In the genomic region with DNA sequence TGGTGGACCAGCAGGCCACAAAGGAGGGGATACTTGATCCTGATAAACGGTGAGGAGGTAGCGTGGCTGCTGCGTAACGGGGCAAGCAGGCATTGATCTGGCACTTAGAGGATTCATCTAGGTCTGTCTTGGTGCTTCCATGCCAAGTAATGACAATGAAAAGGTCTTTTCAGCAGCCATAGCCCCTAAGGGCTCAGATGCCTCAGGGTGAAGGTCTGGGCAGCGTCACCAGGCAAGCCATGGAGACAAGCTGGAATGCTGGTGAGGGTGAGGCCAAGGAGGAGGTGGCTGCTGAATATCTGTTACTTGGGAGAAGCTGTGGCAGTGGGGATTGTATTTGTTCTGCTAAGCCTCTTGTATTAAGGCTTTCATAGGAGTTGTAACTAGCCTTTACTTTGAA, we compare ENCODE assay signal across 21 cellular contexts. TPM values are rescaled to one million over a fixed set of nuclear protein-coding genes. Genes with fewer than 3 reads are reported as not detected.
DNase-seq lines count a peak whose midpoint lies in the region; ATAC-seq, FAIRE-seq and TF ChIP-seq lines count a peak whose summit lies in the region.
"Had no signal": no experiment of that assay in that cellular context is flagged by ENCODE, and none has a peak within 500 bp of the region (broad histone marks: within the 10 kb centered on the region; RNA-seq: fewer than 3 reads in every experiment).

No MANE protein-coding gene starts in this region.

- H4K8ac ChIP-seq in H9 (replicated peaks; ENCODE audit: insufficient read length, low read depth, low read length) = no peak overlapping the region

- FAIRE-seq in bronchial epithelial cell (lab: Jason Lieb, UNC) = peak; percentile 66
- FAIRE-seq: GM12878, GM19239, H1 had no signal

- H2AFZ ChIP-seq in osteoblast (ENCODE audit: low read length) (no peak overlapping the region), H9 (ENCODE audit: low read length) (no peak overlapping the region)
- H2AFZ ChIP-seq: GM23248 had no signal

- peaks cover 2% of the 10 kb centered on the region for H3K36me3 ChIP-seq in bronchial epithelial cell (ENCODE audit: control insufficient read depth, insufficient read depth, low read length)
- H3K36me3 ChIP-seq in osteoblast (ENCODE audit: insufficient read depth, low read length) = no peaks in the 10 kb centered on the region
- no peaks in the 10 kb centered on the region for H3K36me3 ChIP-seq in aorta (ENCODE audit: control insufficient read depth in 1 of 2, insufficient read depth in 2 of 2, low read length in 1 of 2)
- no peaks in the 10 kb centered on the region for H3K36me3 ChIP-seq in CD8-positive, alpha-beta T cell (ENCODE audit: insufficient read depth, low read length)
- H3K36me3 ChIP-seq: HAP-1 had no signal

- no peak overlapping the region for H2BK20ac ChIP-seq in H9 (ENCODE audit: low read depth, low read length, poor library complexity, severe bottlenecking)

- H3K18ac ChIP-seq in H9 (ENCODE audit: insufficient read length, low read depth, low read length) = no peak overlapping the region

- no peaks in the 10 kb centered on the region for H3K79me1 ChIP-seq in H9 (ENCODE audit: insufficient read depth, low read depth, low read length, poor library complexity, severe bottlenecking)

- H2BK120ac ChIP-seq in H9 (ENCODE audit: low read depth, low read length, poor library complexity, severe bottlenecking) = no peak overlapping the region

- no peak overlapping the region for H3K9ac ChIP-seq in H9 (ENCODE audit: extremely low read depth, insufficient read length, low read length)
- H3K9ac ChIP-seq: GM23248 had no signal

- no peaks in the 10 kb centered on the region for H3K9me3 Mint-ChIP-seq in H9
- H3K9me3 Mint-ChIP-seq in CD8-positive, alpha-beta T cell = no peaks in the 10 kb centered on the region
- H3K9me3 Mint-ChIP-seq: CD4-positive, alpha-beta memory T cell; HFFc6 had no signal

- H3K4me3 ChIP-seq in bronchial epithelial cell (ENCODE audit: low read depth, low read length) = no peak overlapping the region
- no peak overlapping the region for H3K4me3 ChIP-seq in osteoblast (ENCODE audit: insufficient read depth, low read length)
- no peak overlapping the region for H3K4me3 ChIP-seq in aorta (ENCODE audit: low read length in 2 of 2)
- no peak overlapping the region for H3K4me3 ChIP-seq in CD8-positive, alpha-beta T cell (ENCODE audit: low read depth, low read length)
- H3K4me3 ChIP-seq: GM12878, GM23248, HAP-1 had no signal

- peaks cover 22% of the 10 kb centered on the region for H3K27me3 Mint-ChIP-seq in H9 (ENCODE audit: low read depth)
- H3K27me3 Mint-ChIP-seq in CD8-positive, alpha-beta T cell (ENCODE audit: low read depth) = no peaks in the 10 kb centered on the region
- H3K27me3 Mint-ChIP-seq: CD4-positive, alpha-beta memory T cell had no signal

- no peaks in the 10 kb centered on the region for H4K20me1 ChIP-seq in osteoblast (ENCODE audit: insufficient read depth, low read length)
- H4K20me1 ChIP-seq in H9 (ENCODE audit: control insufficient read depth, insufficient read depth, insufficient read length) = no peaks in the 10 kb centered on the region

- no peak overlapping the region for H3T11ph ChIP-seq in H9 (ENCODE audit: low read length)

- no peak for ATAC-seq in aorta (ENCODE audit: low FRiP score)
- no peak for ATAC-seq in CD8-positive, alpha-beta T cell
- ATAC-seq: GM12878 had no signal

- no peak overlapping the region for H3K56ac ChIP-seq in H9 (ENCODE audit: insufficient read length, low read depth, low read length)

- H4K91ac ChIP-seq in H9 (ENCODE audit: insufficient read length, low read depth, low read length) = no peak overlapping the region

- H3K27me3 ChIP-seq in bronchial epithelial cell (ENCODE audit: control insufficient read depth, insufficient read depth, low read length) (no peaks in the 10 kb centered on the region), osteoblast (ENCODE audit: insufficient read depth, low read length) (peaks cover 3% of the 10 kb centered on the region), aorta (ENCODE audit: control insufficient read depth in 1 of 2, insufficient read depth in 2 of 2, low read length in 1 of 2) (no peaks in the 10 kb centered on the region), H9 (ENCODE audit: insufficient read depth, low read length) (no peaks in the 10 kb centered on the region)
- no peaks in the 10 kb centered on the region for H3K27me3 ChIP-seq in CD8-positive, alpha-beta T cell (ENCODE audit: insufficient read depth, low read length)

- no peak overlapping the region for H3K23ac ChIP-seq in H9 (ENCODE audit: insufficient read length, low read depth, low read length)

- H3K23me2 ChIP-seq in H9 (ENCODE audit: insufficient read length, low read depth, low read length, poor library complexity, severe bottlenecking) = no peaks in the 10 kb centered on the region

- H3K9me3 ChIP-seq in osteoblast (ENCODE audit: low read depth, low read length) (no peaks in the 10 kb centered on the region), aorta (ENCODE audit: control insufficient read depth, low read length) (no peaks in the 10 kb centered on the region), H9 (ENCODE audit: control insufficient read depth, low read depth, low read length) (no peaks in the 10 kb centered on the region)
- H3K9me3 ChIP-seq in CD8-positive, alpha-beta T cell (ENCODE audit: low read length) = no peaks in the 10 kb centered on the region
- H3K9me3 ChIP-seq: Caco-2, HAP-1 had no signal

- peaks cover 4% of the 10 kb centered on the region for H3K79me2 ChIP-seq in osteoblast (ENCODE audit: insufficient read depth, low read length)
- no peaks in the 10 kb centered on the region for H3K79me2 ChIP-seq in H9 (ENCODE audit: insufficient read depth, low read length)

- H3K4me1 ChIP-seq in osteoblast (ENCODE audit: insufficient read depth, low read length) (peaks cover 7% of the 10 kb centered on the region), aorta (ENCODE audit: control insufficient read depth in 1 of 2, insufficient read depth in 2 of 2, low read length in 2 of 2) (no peaks in the 10 kb centered on the region), H9 (ENCODE audit: insufficient read depth, low read length) (no peaks in the 10 kb centered on the region; the same call in 1 of the 2 replicates)
- peaks cover 7% of the 10 kb centered on the region for H3K4me1 ChIP-seq in CD8-positive, alpha-beta T cell (ENCODE audit: insufficient read depth, low read length)

- H3K4me3 Mint-ChIP-seq in H9 = no peak overlapping the region; a peak in 1 of 5 replicates
- H3K4me3 Mint-ChIP-seq in CD8-positive, alpha-beta T cell = no peak overlapping the region
- H3K4me3 Mint-ChIP-seq: CD4-positive, alpha-beta memory T cell; HFFc6 had no signal

- H3K4me1 Mint-ChIP-seq in H9 = peaks cover 14 to 16% of the 10 kb centered on the region in 2 experiments
- peaks cover 9% of the 10 kb centered on the region for H3K4me1 Mint-ChIP-seq in CD8-positive, alpha-beta T cell (ENCODE audit: low read depth)

- intact Hi-C loops in aorta (cut with DNase I) = no loop called here
- intact Hi-C loops in CD8-positive, alpha-beta T cell (cut with DNase I, micrococcal nuclease) = no loop called here

- H3K27ac ChIP-seq in osteoblast (ENCODE audit: low read depth, low read length) (no peak overlapping the region), aorta (ENCODE audit: low read depth in 1 of 2, low read length in 2 of 2) (no peak overlapping the region), H9 (ENCODE audit: insufficient read length, low read depth, low read length) (no peak overlapping the region)
- H3K27ac ChIP-seq in CD8-positive, alpha-beta T cell (ENCODE audit: low read depth, low read length) = no peak overlapping the region
- H3K27ac ChIP-seq: GM23248 had no signal

- no peak overlapping the region for H2BK15ac ChIP-seq in H9 (ENCODE audit: low read depth, low read length)

- no peak overlapping the region for H4K5ac ChIP-seq in H9 (ENCODE audit: insufficient read length, low read depth, low read length)

- no peak overlapping the region for H2BK12ac ChIP-seq in H9 (ENCODE audit: insufficient read length, low read depth, low read length)

- H3K27ac Mint-ChIP-seq in H9 = peak overlapping the region in 1 of 3 experiments; percentile 49; a peak in 1 of 7 replicates
- no peak overlapping the region for H3K27ac Mint-ChIP-seq in CD8-positive, alpha-beta T cell
- H3K27ac Mint-ChIP-seq: CD4-positive, alpha-beta memory T cell; HFFc6 had no signal

- CTCF ChIA-PET in CD8-positive, alpha-beta T cell (lab: Charles Lee) = interaction anchor here (0.6 to 1.2 kb wide), 2 partner anchors 25 to 32 kb away, joined by 3 to 4 read pairs; partner anchors contain the start of gene SYCE3

- no peak overlapping the region for H3K4ac ChIP-seq in H9 (ENCODE audit: low read depth, low read length)

- H2BK5ac ChIP-seq in H9 (ENCODE audit: insufficient read length, low read length) = no peak overlapping the region

- POLR2A ChIA-PET in CD8-positive, alpha-beta T cell (lab: Charles Lee) = no interaction called here

- TF ChIP-seq CTCF in bronchial epithelial cell (IDR thresholded peaks at IDR 0.05; ENCODE audit: insufficient read depth, low read length, severe bottlenecking) = no peak
- no peak for TF ChIP-seq CTCF in osteoblast (IDR thresholded peaks at IDR 0.05; ENCODE audit: extremely low read depth, low read depth, low read length)
- no peak for TF ChIP-seq CTCF in H9 (conservative IDR thresholded peaks at IDR 0.05)
- no peak for TF ChIP-seq CTCF in CD8-positive, alpha-beta T cell (IDR thresholded peaks at IDR 0.05)

- WGBS in aorta, 2 donors = 93 to 95% methylated on average over 5 of the region's 5 CpGs
- WGBS in H9 (ENCODE audit: extremely low coverage, insufficient read length, low lambda C conversion rate) = no CpG with 5 or more reads among the region's 5 CpGs

- H3K36me3 Mint-ChIP-seq in H9 (ENCODE audit: insufficient read depth in 1 of 3, low read depth in 3 of 3) = no peaks in the 10 kb centered on the region
- H3K36me3 Mint-ChIP-seq in CD8-positive, alpha-beta T cell = peaks cover 3% of the 10 kb centered on the region

- no peak overlapping the region; the same call in 1 of the 2 replicates for H3K14ac ChIP-seq in H9 (ENCODE audit: insufficient read depth, low read length)

- no peak for DNase-seq in bronchial epithelial cell (ENCODE audit: low read depth)
- peak; percentile 71 for DNase-seq in islet precursor cell
- DNase-seq in osteoblast (ENCODE audit: insufficient read length, low spot score, missing footprints) = peak; percentile 1
- peak; percentile 12 to 23 for DNase-seq in aorta
- DNase-seq in H9 = no peak
- no peak for DNase-seq in CD8-positive, alpha-beta T cell
- no peak for DNase-seq in NCI-H524 treated with DMSO at 0.1 percent for 48 hours (lab: John Stamatoyannopoulos, UW)
- DNase-seq: C1 segment of cervical spinal cord; CD4-positive, alpha-beta memory T cell; DMS153; DND-41; GDM1; GM23248; HFFc6 had no signal

- no peak overlapping the region for H3K4me2 ChIP-seq in osteoblast (ENCODE audit: insufficient read depth, low read length)
- H3K4me2 ChIP-seq in H9 (ENCODE audit: insufficient read depth, insufficient read length, low read length) = no peak overlapping the region

- no peak overlapping the region for H2AK5ac ChIP-seq in H9 (ENCODE audit: insufficient read length, low read length)

RNA-seq across cellular contexts. Expression of gene CHKB, which starts 4.8 kb away (rescaled TPM):
- total RNA-seq in bronchial epithelial cell (27.6 and 34.3 TPM in 2 replicates), osteoblast (27.4 and 28.6 TPM in 2 replicates), aorta (10 to 100 TPM; 36.5 to 78.8 TPM), H9 (2021) (64.1 and 64.9 TPM in 2 replicates)
- polyA plus RNA-seq in aorta = 100 to 1,000 TPM in 1 of 2 donors, 10 to 100 TPM in 1; 28.4 to 544 TPM
- total RNA-seq in CD8-positive, alpha-beta T cell = 100 to 1,000 TPM; 112 to 115 TPM

RNA-seq across cellular contexts. Expression of gene CPT1B, which starts 9.2 kb away (rescaled TPM):
- 3.4 and 8.2 TPM in 2 replicates for total RNA-seq in bronchial epithelial cell
- 1.8 and 2.1 TPM in 2 replicates for total RNA-seq in osteoblast
- 10 to 100 TPM in 1 of 2 donors, 1 to 10 TPM in 1; 3.2 to 11.5 TPM for total RNA-seq in aorta
- polyA plus RNA-seq in aorta = 1 to 10 TPM; 3.9 to 6.4 TPM
- 65.7 and 68.3 TPM in 2 replicates for total RNA-seq in H9 (2021)
- 10 to 100 TPM; 42.4 to 46.0 TPM for total RNA-seq in CD8-positive, alpha-beta T cell

RNA-seq across cellular contexts. Expression of gene MAPK8IP2, which starts 13.2 kb away (rescaled TPM):
- total RNA-seq in bronchial epithelial cell (0.53 and 0.77 TPM in 2 replicates), osteoblast (0.29 and 0.36 TPM in 2 replicates), aorta (under 1 TPM; 0.24 to 0.26 TPM), H9 (2021) (5.7 and 5.9 TPM in 2 replicates)
- polyA plus RNA-seq in aorta = under 1 TPM; under 0.01 to 0.15 TPM
- total RNA-seq in CD8-positive, alpha-beta T cell = under 1 TPM; 0.16 to 0.42 TPM
- total RNA-seq: GM23248 had no signal
- polyA plus RNA-seq: CD4-positive, alpha-beta memory T cell had no signal

RNA-seq across cellular contexts. Expression of gene SYCE3, which starts 24.7 kb away (rescaled TPM):
- total RNA-seq in bronchial epithelial cell (0.51 and 0.79 TPM in 2 replicates), osteoblast (not detected in 2 replicates), aorta (not detected), H9 (2021) (0.85 and 0.97 TPM in 2 replicates)
- 1 to 10 TPM in 1 of 2 donors, not detected in 1; 1.5 TPM for polyA plus RNA-seq in aorta
- total RNA-seq in CD8-positive, alpha-beta T cell = not detected
- total RNA-seq: A673; Caco-2; CD4-positive, alpha-beta memory T cell; GM23248; H1; HFFc6 had no signal
- polyA plus RNA-seq: BJ had no signal

RNA-seq across cellular contexts. Expression of gene ARSA, which starts 40.5 kb away (rescaled TPM):
- total RNA-seq in bronchial epithelial cell (12.1 and 13.6 TPM in 2 replicates), osteoblast (35.1 and 38.4 TPM in 2 replicates), aorta (10 to 100 TPM; 31.4 to 53.5 TPM), H9 (2021) (10.3 and 11.0 TPM in 2 replicates)
- 100 to 1,000 TPM in 1 of 2 donors, 10 to 100 TPM in 1; 15.7 to 120 TPM for polyA plus RNA-seq in aorta
- 10 to 100 TPM; 37.1 to 43.4 TPM for total RNA-seq in CD8-positive, alpha-beta T cell

Comparison
In these comparisons a context has a peak if more than half of its experiments do, and no peak if none do; other contexts are left out.
1. DNase-seq: peak in islet precursor cell (single experiment), osteoblast (single experiment) and aorta (2 of 2); none in bronchial epithelial cell (single experiment), H9 (single experiment), CD8-positive, alpha-beta T cell (0 of 7) and NCI-H524 treated with DMSO at 0.1 percent for 48 hours (single experiment).